In the genomic region with DNA sequence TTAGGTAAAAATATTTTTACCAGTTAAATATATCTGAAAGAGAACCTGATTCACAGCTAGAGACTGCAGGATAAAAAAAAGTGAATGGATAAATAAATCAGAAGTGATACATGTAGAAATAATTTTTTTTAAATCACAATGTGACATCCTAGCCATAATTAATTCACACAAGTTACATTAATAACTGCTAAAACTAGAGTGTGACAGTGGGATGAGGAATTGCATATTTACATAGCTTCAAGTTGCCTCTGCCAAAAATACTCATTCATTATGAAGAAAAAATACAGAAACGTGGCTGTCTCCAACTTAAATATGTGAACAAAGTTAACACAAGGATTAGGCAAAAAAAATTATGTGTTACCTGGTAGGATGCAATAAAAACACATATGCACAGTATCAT, we compare ENCODE assay signal across 2 cellular contexts.
TF ChIP-seq lines count a peak whose summit lies in the region.

No MANE protein-coding gene starts in this region.

TF ChIP-seq in endothelial cell of umbilical vein, 7 proteins besides CTCF, POLR2A, EP300 and RAD21 (continued from another document):
- TF ChIP-seq, protein P1, sequence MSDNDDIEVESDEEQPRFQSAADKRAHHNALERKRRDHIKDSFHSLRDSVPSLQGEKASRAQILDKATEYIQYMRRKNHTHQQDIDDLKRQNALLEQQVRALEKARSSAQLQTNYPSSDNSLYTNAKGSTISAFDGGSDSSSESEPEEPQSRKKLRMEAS (IDR thresholded peaks at IDR 0.05; ENCODE audit: insufficient read depth, insufficient read length): no peak
- no peak for TF ChIP-seq GATA2 (IDR thresholded peaks at IDR 0.05; ENCODE audit: insufficient read depth, insufficient read length, low read depth, low read length)
- no peak for TF ChIP-seq POLR2AphosphoS5 (IDR thresholded peaks at IDR 0.05; ENCODE audit: insufficient read depth, low read depth, low read length)
- no peak for TF ChIP-seq MYC (IDR thresholded peaks at IDR 0.05; ENCODE audit: low read depth, low read length)

TF ChIP-seq in neural cell, 6 proteins besides CTCF, POLR2A, EP300 and RAD21 (continued from another document):
- TF ChIP-seq, protein P2, sequence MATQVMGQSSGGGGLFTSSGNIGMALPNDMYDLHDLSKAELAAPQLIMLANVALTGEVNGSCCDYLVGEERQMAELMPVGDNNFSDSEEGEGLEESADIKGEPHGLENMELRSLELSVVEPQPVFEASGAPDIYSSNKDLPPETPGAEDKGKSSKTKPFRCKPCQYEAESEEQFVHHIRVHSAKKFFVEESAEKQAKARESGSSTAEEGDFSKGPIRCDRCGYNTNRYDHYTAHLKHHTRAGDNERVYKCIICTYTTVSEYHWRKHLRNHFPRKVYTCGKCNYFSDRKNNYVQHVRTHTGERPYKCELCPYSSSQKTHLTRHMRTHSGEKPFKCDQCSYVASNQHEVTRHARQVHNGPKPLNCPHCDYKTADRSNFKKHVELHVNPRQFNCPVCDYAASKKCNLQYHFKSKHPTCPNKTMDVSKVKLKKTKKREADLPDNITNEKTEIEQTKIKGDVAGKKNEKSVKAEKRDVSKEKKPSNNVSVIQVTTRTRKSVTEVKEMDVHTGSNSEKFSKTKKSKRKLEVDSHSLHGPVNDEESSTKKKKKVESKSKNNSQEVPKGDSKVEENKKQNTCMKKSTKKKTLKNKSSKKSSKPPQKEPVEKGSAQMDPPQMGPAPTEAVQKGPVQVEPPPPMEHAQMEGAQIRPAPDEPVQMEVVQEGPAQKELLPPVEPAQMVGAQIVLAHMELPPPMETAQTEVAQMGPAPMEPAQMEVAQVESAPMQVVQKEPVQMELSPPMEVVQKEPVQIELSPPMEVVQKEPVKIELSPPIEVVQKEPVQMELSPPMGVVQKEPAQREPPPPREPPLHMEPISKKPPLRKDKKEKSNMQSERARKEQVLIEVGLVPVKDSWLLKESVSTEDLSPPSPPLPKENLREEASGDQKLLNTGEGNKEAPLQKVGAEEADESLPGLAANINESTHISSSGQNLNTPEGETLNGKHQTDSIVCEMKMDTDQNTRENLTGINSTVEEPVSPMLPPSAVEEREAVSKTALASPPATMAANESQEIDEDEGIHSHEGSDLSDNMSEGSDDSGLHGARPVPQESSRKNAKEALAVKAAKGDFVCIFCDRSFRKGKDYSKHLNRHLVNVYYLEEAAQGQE (IDR thresholded peaks at IDR 0.05; ENCODE audit: borderline replicate concordance): no peak
- TF ChIP-seq TAF1 (IDR thresholded peaks at IDR 0.05; ENCODE audit: low read depth): no peak
- no peak for TF ChIP-seq POLR2AphosphoS5 (IDR thresholded peaks at IDR 0.05)
- no peak for TF ChIP-seq MXI1 (conservative IDR thresholded peaks at IDR 0.05; ENCODE audit: poor library complexity, severe bottlenecking)
